Comparison of ENCODE assay signal across 1 cellular context in genomic region chr16:241866-242265, GRCh38.
TF ChIP-seq lines count a peak whose summit lies in the region.

No MANE protein-coding gene starts in this region.

TF ChIP-seq in WTC11, 78 proteins besides CTCF, POLR2A, EP300 and RAD21:
- TF ChIP-seq MAX (CRISPR knock-in tag; IDR thresholded peaks at IDR 0.05) = no peak
- TF ChIP-seq ZMAT4 (CRISPR knock-in tag; IDR thresholded peaks at IDR 0.05) = no peak
- no peak for TF ChIP-seq ESRRA (CRISPR knock-in tag; IDR thresholded peaks at IDR 0.05; ENCODE audit: borderline replicate concordance)
- TF ChIP-seq E2F5 (CRISPR knock-in tag; IDR thresholded peaks at IDR 0.05) = no peak
- no peak for TF ChIP-seq GTF2I (CRISPR knock-in tag; conservative IDR thresholded peaks at IDR 0.05)
- no peak for TF ChIP-seq ZNF121 (CRISPR knock-in tag; IDR thresholded peaks at IDR 0.05)
- no peak for TF ChIP-seq ATF1 (CRISPR knock-in tag; IDR thresholded peaks at IDR 0.05)
- no peak for TF ChIP-seq TEAD4 (CRISPR knock-in tag; IDR thresholded peaks at IDR 0.05)
- TF ChIP-seq ZNF317 (CRISPR knock-in tag; IDR thresholded peaks at IDR 0.05; ENCODE audit: borderline replicate concordance, low read depth) = no peak
- TF ChIP-seq PRRX2 (CRISPR knock-in tag; IDR thresholded peaks at IDR 0.05) = no peak
- no peak for TF ChIP-seq ZBTB43 (CRISPR knock-in tag; IDR thresholded peaks at IDR 0.05)
- TF ChIP-seq ARID4B (CRISPR knock-in tag; IDR thresholded peaks at IDR 0.05; ENCODE audit: borderline replicate concordance) = no peak
- no peak for TF ChIP-seq AR (CRISPR knock-in tag; IDR thresholded peaks at IDR 0.05)
- TF ChIP-seq SMAD4 (CRISPR knock-in tag; IDR thresholded peaks at IDR 0.05) = no peak
